8 cellular contexts compared by ENCODE assay signal in genomic region chr16:11255737-11256656, GRCh38. TPM values are rescaled to one million over a fixed set of nuclear protein-coding genes. Genes with fewer than 3 reads are reported as not detected.
DNase-seq lines count a peak whose midpoint lies in the region; ATAC-seq lines count a peak whose summit lies in the region.

Gene SOCS1 (minus strand): TSS chr16:11256204. CDS start chr16:11255478, 726 bp downstream.

- peaks cover 12% of the 10 kb centered on the region for H3K27me3 Mint-ChIP-seq in activated CD4-positive, alpha-beta memory T cell treated with anti-CD3 and anti-CD28 coated beads, Interleukin-2, amount 10 ng/mL, durations not matched to agents 7 days and 5 days
- no peaks in the 10 kb centered on the region for H3K27me3 Mint-ChIP-seq in memory B cell

- H3K9me3 Mint-ChIP-seq in activated CD4-positive, alpha-beta memory T cell treated with anti-CD3 and anti-CD28 coated beads, Interleukin-2, amount 10 ng/mL, durations not matched to agents 7 days and 5 days, result no peaks in the 10 kb centered on the region
- H3K9me3 Mint-ChIP-seq in memory B cell, result no peaks in the 10 kb centered on the region

- CTCF ChIA-PET in activated CD4-positive, alpha-beta memory T cell treated with anti-CD3 and anti-CD28 coated beads, Interleukin-2, amount 10 ng/mL, durations not matched to agents 7 days and 5 days (lab: Charles Lee), result interaction anchor here (0.6 to 8.0 kb wide), 50 partner anchors 8 to 330 kb away, joined by 3 to 233 read pairs (median 5); no protein-coding TSS in a partner anchor

- H3K36me3 Mint-ChIP-seq in activated CD4-positive, alpha-beta memory T cell treated with anti-CD3 and anti-CD28 coated beads, Interleukin-2, amount 10 ng/mL, durations not matched to agents 7 days and 5 days (ENCODE audit: low read depth), result peaks cover 47% of the 10 kb centered on the region
- peaks cover 2% of the 10 kb centered on the region for H3K36me3 Mint-ChIP-seq in memory B cell

- POLR2A ChIA-PET in activated CD4-positive, alpha-beta memory T cell treated with anti-CD3 and anti-CD28 coated beads, Interleukin-2, amount 10 ng/mL, durations not matched to agents 7 days and 5 days (lab: Charles Lee), result interaction anchor here (0.6 to 10.1 kb wide), 64 partner anchors 8 to 824 kb away, joined by 3 to 309 read pairs (median 5); partner anchors contain the start of gene CIITA

- ATAC-seq in GM19328 (IDR thresholded peaks at IDR 0.05; ENCODE audit: unreplicated experiment) (peak; percentile 57), HG03460 (IDR thresholded peaks at IDR 0.05; ENCODE audit: unreplicated experiment) (peak; percentile 40), memory B cell (ENCODE audit: low read depth) (peak; percentile 68)

- DNase-seq in CD1c-positive myeloid dendritic cell (ENCODE audit: extremely low spot score) (peak; percentile 97), NCI-H748 treated with DMSO at 0.1 percent for 48 hours (lab: John Stamatoyannopoulos, UW) (peak; percentile 43), memory B cell (ENCODE audit: low spot score in 2 of 2) (peak; percentile 88 to 90)
- peak; percentile 92 for DNase-seq in activated CD4-positive, alpha-beta memory T cell treated with anti-CD3 and anti-CD28 coated beads, Interleukin-2, amount 10 ng/mL, durations not matched to agents 7 days and 5 days
- peak; percentile 83 for DNase-seq in effector CD8-positive, alpha-beta T cell (lab: John Stamatoyannopoulos, UW)
- DNase-seq in stimulated activated CD4-positive, alpha-beta T cell treated with anti-CD3 and anti-CD28 coated beads, TNF-alpha, amount 100 ng/mL, for 48 hours (ENCODE audit: low read depth in 3 of 3), result peak; percentile 82 to 83 (median 82)

- peak within 1 kb of the TSS; percentile 94 for H3K27ac Mint-ChIP-seq in activated CD4-positive, alpha-beta memory T cell treated with anti-CD3 and anti-CD28 coated beads, Interleukin-2, amount 10 ng/mL, durations not matched to agents 7 days and 5 days
- peak within 1 kb of the TSS; percentile 98 for H3K27ac Mint-ChIP-seq in memory B cell

- H3K4me3 Mint-ChIP-seq in activated CD4-positive, alpha-beta memory T cell treated with anti-CD3 and anti-CD28 coated beads, Interleukin-2, amount 10 ng/mL, durations not matched to agents 7 days and 5 days, result peak within 1 kb of the TSS; percentile 94
- peak within 1 kb of the TSS; percentile 99 for H3K4me3 Mint-ChIP-seq in memory B cell

- peaks cover 51% of the 10 kb centered on the region for H3K4me1 Mint-ChIP-seq in activated CD4-positive, alpha-beta memory T cell treated with anti-CD3 and anti-CD28 coated beads, Interleukin-2, amount 10 ng/mL, durations not matched to agents 7 days and 5 days
- peaks cover 33% of the 10 kb centered on the region for H3K4me1 Mint-ChIP-seq in memory B cell

RNA-seq across cellular contexts. Expression of gene SOCS1, which starts in this region (rescaled TPM):
- 100 to 1,000 TPM; 136 to 142 TPM for total RNA-seq in activated CD4-positive, alpha-beta memory T cell treated with anti-CD3 and anti-CD28 coated beads, Interleukin-2, amount 10 ng/mL, durations not matched to agents 7 days and 5 days

Comparison
In these comparisons a context has a peak if more than half of its experiments do, and no peak if none do; other contexts are left out.
1. Peak in every context shown above with its lines: DNase-seq and ATAC-seq.
2. DNase-seq: peak in every context shown above with its lines; median percentile 97 in CD1c-positive myeloid dendritic cell; 92 in activated CD4-positive, alpha-beta memory T cell treated with anti-CD3 and anti-CD28 coated beads, Interleukin-2, amount 10 ng/mL, durations not matched to agents 7 days and 5 days; 89 in memory B cell; 83 in effector CD8-positive, alpha-beta T cell; 82 in stimulated activated CD4-positive, alpha-beta T cell treated with anti-CD3 and anti-CD28 coated beads, TNF-alpha, amount 100 ng/mL, for 48 hours; 43 in NCI-H748 treated with DMSO at 0.1 percent for 48 hours.